ENCODE assay signal across 1 cellular context in genomic region chr1:52098139-52098871, GRCh38.
TF ChIP-seq lines count a peak whose summit lies in the region.

No MANE protein-coding gene starts in this region.

TF ChIP-seq in HepG2, 621 proteins besides CTCF, POLR2A, EP300 and RAD21 (continued from another document and continues in another):
- peak; percentile 95 for TF ChIP-seq FOXA3 (CRISPR knock-in tag; IDR thresholded peaks at IDR 0.05)
- no peak for TF ChIP-seq ZNF441 (CRISPR knock-in tag; IDR thresholded peaks at IDR 0.05; ENCODE audit: borderline replicate concordance)
- TF ChIP-seq ZNF616 (CRISPR knock-in tag; IDR thresholded peaks at IDR 0.05; ENCODE audit: low read depth) = no peak
- no peak for TF ChIP-seq NR0B2 (CRISPR knock-in tag; IDR thresholded peaks at IDR 0.05)
- no peak for TF ChIP-seq ZFP90 (CRISPR knock-in tag; IDR thresholded peaks at IDR 0.05; ENCODE audit: borderline replicate concordance)
- TF ChIP-seq ZNF446 (CRISPR knock-in tag; IDR thresholded peaks at IDR 0.05) = no peak
- TF ChIP-seq ZMYM2 (CRISPR knock-in tag; IDR thresholded peaks at IDR 0.05) = no peak
- peak; percentile 62; the same call in 1 of the 2 replicates for TF ChIP-seq ZNF362 (CRISPR knock-in tag; IDR thresholded peaks at IDR 0.05; ENCODE audit: borderline replicate concordance)
- TF ChIP-seq KDM2A (CRISPR knock-in tag; IDR thresholded peaks at IDR 0.05; ENCODE audit: borderline replicate concordance, low read depth) = 0 out of 2 replicates have a peak, but pooled peaks have one; percentile 44
- no peak for TF ChIP-seq NFIB (CRISPR knock-in tag; IDR thresholded peaks at IDR 0.05; ENCODE audit: borderline replicate concordance)
- TF ChIP-seq, protein P1, sequence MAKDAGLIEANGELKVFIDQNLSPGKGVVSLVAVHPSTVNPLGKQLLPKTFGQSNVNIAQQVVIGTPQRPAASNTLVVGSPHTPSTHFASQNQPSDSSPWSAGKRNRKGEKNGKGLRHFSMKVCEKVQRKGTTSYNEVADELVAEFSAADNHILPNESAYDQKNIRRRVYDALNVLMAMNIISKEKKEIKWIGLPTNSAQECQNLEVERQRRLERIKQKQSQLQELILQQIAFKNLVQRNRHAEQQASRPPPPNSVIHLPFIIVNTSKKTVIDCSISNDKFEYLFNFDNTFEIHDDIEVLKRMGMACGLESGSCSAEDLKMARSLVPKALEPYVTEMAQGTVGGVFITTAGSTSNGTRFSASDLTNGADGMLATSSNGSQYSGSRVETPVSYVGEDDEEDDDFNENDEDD (CRISPR knock-in tag; IDR thresholded peaks at IDR 0.05; ENCODE audit: borderline replicate concordance) = no peak
- TF ChIP-seq SP5 (CRISPR knock-in tag; IDR thresholded peaks at IDR 0.05; ENCODE audit: borderline replicate concordance, low read depth) = peak; percentile 100
- TF ChIP-seq PHB2 (IDR thresholded peaks at IDR 0.05; ENCODE audit: partially characterized antibody) = no peak
- TF ChIP-seq POLR2AphosphoS5 (IDR thresholded peaks at IDR 0.05; ENCODE audit: low read depth, low read length) = no peak
- no peak for TF ChIP-seq JUND (CRISPR knock-in tag; IDR thresholded peaks at IDR 0.05)
- TF ChIP-seq NBN (conservative IDR thresholded peaks at IDR 0.05) = no peak
- TF ChIP-seq, protein P2, sequence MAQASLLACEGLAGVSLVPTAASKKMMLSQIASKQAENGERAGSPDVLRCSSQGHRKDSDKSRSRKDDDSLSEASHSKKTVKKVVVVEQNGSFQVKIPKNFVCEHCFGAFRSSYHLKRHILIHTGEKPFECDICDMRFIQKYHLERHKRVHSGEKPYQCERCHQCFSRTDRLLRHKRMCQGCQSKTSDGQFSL (CRISPR knock-in tag; IDR thresholded peaks at IDR 0.05) = no peak
- TF ChIP-seq IRF1 (CRISPR knock-in tag; IDR thresholded peaks at IDR 0.05; ENCODE audit: low read depth) = no peak
- peak; percentile 65; the same call in 1 of the 2 replicates for TF ChIP-seq NR2C2 (CRISPR knock-in tag; IDR thresholded peaks at IDR 0.05; ENCODE audit: borderline replicate concordance)
- TF ChIP-seq, protein P3, sequence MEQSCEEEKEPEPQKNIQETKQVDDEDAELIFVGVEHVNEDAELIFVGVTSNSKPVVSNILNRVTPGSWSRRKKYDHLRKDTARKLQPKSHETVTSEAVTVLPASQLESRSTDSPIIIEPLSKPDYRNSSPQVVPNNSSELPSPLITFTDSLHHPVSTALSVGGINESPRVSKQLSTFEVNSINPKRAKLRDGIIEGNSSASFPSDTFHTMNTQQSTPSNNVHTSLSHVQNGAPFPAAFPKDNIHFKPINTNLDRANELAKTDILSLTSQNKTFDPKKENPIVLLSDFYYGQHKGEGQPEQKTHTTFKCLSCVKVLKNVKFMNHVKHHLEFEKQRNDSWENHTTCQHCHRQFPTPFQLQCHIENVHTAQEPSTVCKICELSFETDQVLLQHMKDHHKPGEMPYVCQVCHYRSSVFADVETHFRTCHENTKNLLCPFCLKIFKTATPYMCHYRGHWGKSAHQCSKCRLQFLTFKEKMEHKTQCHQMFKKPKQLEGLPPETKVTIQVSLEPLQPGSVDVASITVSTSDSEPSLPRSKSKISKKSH (CRISPR knock-in tag; IDR thresholded peaks at IDR 0.05; ENCODE audit: borderline replicate concordance) = no peak
- TF ChIP-seq CHCHD3 (CRISPR knock-in tag; IDR thresholded peaks at IDR 0.05) = no peak
- no peak for TF ChIP-seq PCBP2 (optimal IDR thresholded peaks at IDR 0.05; ENCODE audit: low read depth, low read length, poor library complexity, severe bottlenecking)
- no peak for TF ChIP-seq GRHL1 (CRISPR knock-in tag; conservative IDR thresholded peaks at IDR 0.05)
- no peak for TF ChIP-seq ZFP91 (CRISPR knock-in tag; IDR thresholded peaks at IDR 0.05; ENCODE audit: borderline replicate concordance)
- TF ChIP-seq ZNF33A (CRISPR knock-in tag; IDR thresholded peaks at IDR 0.05; ENCODE audit: borderline replicate concordance) = no peak
- TF ChIP-seq DMAP1 (CRISPR knock-in tag; IDR thresholded peaks at IDR 0.05) = no peak; the same call in 1 of the 2 replicates
- TF ChIP-seq RERE (CRISPR knock-in tag; IDR thresholded peaks at IDR 0.05; ENCODE audit: low read depth) = peak; percentile 80
- TF ChIP-seq, protein P4, sequence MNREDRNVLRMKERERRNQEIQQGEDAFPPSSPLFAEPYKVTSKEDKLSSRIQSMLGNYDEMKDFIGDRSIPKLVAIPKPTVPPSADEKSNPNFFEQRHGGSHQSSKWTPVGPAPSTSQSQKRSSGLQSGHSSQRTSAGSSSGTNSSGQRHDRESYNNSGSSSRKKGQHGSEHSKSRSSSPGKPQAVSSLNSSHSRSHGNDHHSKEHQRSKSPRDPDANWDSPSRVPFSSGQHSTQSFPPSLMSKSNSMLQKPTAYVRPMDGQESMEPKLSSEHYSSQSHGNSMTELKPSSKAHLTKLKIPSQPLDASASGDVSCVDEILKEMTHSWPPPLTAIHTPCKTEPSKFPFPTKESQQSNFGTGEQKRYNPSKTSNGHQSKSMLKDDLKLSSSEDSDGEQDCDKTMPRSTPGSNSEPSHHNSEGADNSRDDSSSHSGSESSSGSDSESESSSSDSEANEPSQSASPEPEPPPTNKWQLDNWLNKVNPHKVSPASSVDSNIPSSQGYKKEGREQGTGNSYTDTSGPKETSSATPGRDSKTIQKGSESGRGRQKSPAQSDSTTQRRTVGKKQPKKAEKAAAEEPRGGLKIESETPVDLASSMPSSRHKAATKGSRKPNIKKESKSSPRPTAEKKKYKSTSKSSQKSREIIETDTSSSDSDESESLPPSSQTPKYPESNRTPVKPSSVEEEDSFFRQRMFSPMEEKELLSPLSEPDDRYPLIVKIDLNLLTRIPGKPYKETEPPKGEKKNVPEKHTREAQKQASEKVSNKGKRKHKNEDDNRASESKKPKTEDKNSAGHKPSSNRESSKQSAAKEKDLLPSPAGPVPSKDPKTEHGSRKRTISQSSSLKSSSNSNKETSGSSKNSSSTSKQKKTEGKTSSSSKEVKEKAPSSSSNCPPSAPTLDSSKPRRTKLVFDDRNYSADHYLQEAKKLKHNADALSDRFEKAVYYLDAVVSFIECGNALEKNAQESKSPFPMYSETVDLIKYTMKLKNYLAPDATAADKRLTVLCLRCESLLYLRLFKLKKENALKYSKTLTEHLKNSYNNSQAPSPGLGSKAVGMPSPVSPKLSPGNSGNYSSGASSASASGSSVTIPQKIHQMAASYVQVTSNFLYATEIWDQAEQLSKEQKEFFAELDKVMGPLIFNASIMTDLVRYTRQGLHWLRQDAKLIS (CRISPR knock-in tag; IDR thresholded peaks at IDR 0.05) = no peak
- TF ChIP-seq, protein P5, sequence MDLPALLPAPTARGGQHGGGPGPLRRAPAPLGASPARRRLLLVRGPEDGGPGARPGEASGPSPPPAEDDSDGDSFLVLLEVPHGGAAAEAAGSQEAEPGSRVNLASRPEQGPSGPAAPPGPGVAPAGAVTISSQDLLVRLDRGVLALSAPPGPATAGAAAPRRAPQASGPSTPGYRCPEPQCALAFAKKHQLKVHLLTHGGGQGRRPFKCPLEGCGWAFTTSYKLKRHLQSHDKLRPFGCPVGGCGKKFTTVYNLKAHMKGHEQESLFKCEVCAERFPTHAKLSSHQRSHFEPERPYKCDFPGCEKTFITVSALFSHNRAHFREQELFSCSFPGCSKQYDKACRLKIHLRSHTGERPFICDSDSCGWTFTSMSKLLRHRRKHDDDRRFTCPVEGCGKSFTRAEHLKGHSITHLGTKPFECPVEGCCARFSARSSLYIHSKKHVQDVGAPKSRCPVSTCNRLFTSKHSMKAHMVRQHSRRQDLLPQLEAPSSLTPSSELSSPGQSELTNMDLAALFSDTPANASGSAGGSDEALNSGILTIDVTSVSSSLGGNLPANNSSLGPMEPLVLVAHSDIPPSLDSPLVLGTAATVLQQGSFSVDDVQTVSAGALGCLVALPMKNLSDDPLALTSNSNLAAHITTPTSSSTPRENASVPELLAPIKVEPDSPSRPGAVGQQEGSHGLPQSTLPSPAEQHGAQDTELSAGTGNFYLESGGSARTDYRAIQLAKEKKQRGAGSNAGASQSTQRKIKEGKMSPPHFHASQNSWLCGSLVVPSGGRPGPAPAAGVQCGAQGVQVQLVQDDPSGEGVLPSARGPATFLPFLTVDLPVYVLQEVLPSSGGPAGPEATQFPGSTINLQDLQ (CRISPR knock-in tag; IDR thresholded peaks at IDR 0.05) = no peak
- TF ChIP-seq ELF3 (CRISPR knock-in tag; IDR thresholded peaks at IDR 0.05) = peak; percentile 37; the same call in 1 of the 2 replicates
